Comparison of ENCODE assay signal across 1 cellular context in genomic region chr17:77792626-77793025, GRCh38.
TF ChIP-seq lines count a peak whose summit lies in the region.

No MANE protein-coding gene starts in this region.

TF ChIP-seq in H1, 55 proteins besides CTCF, POLR2A, EP300 and RAD21:
- TF ChIP-seq USF2 (IDR thresholded peaks at IDR 0.05; ENCODE audit: low read length), result no peak
- TF ChIP-seq CBX5 (IDR thresholded peaks at IDR 0.05; ENCODE audit: low read depth, low read length), result no peak
- TF ChIP-seq POU5F1 (IDR thresholded peaks at IDR 0.05; ENCODE audit: low read depth, low read length), result no peak
- TF ChIP-seq HDAC2 (IDR thresholded peaks at IDR 0.05; ENCODE audit: borderline replicate concordance in 1 of 2, low read depth in 2 of 2, low read length in 2 of 2), result no peak
- no peak for TF ChIP-seq BACH1 (IDR thresholded peaks at IDR 0.05; ENCODE audit: low read length)
- no peak for TF ChIP-seq MAFK (IDR thresholded peaks at IDR 0.05; ENCODE audit: low read depth, low read length)
- TF ChIP-seq ATF2 (IDR thresholded peaks at IDR 0.05; ENCODE audit: low read length), result no peak
- TF ChIP-seq E2F6 (IDR thresholded peaks at IDR 0.05), result no peak
- no peak for TF ChIP-seq SP1 (IDR thresholded peaks at IDR 0.05; ENCODE audit: low read depth, low read length)
- TF ChIP-seq SIN3A (conservative IDR thresholded peaks at IDR 0.05 in 1 of 2, IDR thresholded peaks at IDR 0.05 in 1 of 2; ENCODE audit: low read depth in 1 of 2, low read length in 2 of 2), result no peak
- no peak for TF ChIP-seq POLR2AphosphoS5 (IDR thresholded peaks at IDR 0.05; ENCODE audit: low read depth, low read length)
- TF ChIP-seq TEAD4 (IDR thresholded peaks at IDR 0.05; ENCODE audit: low read depth, low read length), result no peak
- no peak for TF ChIP-seq MAX (IDR thresholded peaks at IDR 0.05)
- no peak for TF ChIP-seq RNF2 (IDR thresholded peaks at IDR 0.05; ENCODE audit: borderline replicate concordance, low read depth, low read length, missing control alignments, poor library complexity, severe bottlenecking)
- no peak for TF ChIP-seq CHD2 (IDR thresholded peaks at IDR 0.05; ENCODE audit: low read length)
- TF ChIP-seq HDAC6 (IDR thresholded peaks at IDR 0.05; ENCODE audit: low read depth, low read length), result no peak
- no peak for TF ChIP-seq SIX5 (IDR thresholded peaks at IDR 0.05; ENCODE audit: low read depth, low read length)
- no peak for TF ChIP-seq TCF12 (IDR thresholded peaks at IDR 0.05; ENCODE audit: low read depth, low read length)
